Comparison of ENCODE assay signal across 7 cellular contexts in the genomic region with DNA sequence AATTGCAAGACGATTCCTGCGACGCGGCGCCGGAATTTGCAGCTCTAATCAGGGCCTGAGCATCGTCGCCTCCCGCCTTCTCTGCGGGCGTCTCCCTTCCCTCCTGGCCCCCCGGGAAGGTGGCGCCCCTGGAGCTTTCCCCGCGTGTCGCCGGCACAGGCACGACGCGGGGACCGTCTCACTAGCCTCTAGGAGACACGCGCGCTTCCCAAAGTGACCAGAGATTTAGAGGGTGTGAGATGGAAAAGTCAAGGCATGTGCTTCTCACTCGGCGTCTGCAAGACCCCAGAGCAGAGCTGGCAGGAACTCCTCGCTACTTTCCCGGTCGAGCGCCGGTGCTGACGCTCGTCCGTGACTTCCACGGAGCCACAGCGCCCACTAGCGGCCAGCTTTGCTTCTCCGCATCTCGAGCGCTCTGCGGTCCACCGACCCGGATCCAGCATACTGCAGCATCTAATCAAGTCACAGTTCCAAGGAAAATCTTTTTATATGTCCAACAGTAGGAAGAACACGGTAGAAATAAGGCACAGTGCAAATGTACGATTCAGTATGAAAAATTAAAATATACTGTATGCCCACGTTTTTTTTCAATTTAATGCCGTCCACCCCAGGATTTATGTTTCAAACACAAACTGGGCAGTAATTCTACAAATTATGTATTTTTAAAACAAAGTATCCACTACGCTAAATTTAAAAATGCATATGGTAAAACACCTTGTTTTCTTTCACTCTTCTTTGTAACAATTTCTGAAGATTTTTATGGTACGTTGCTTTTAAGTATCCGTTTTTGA. TPM values are rescaled to one million over a fixed set of nuclear protein-coding genes. Genes with fewer than 3 reads are reported as not detected.
A peak's percentile ranks its signal among the peaks of the same experiment; 100 is the strongest.
DNase-seq lines count a peak whose midpoint lies in the region; ATAC-seq and TF ChIP-seq lines count a peak whose summit lies in the region.

No MANE protein-coding gene starts in this region.

- peak overlapping the region; percentile 70 for H3K4me3 ChIP-seq in iPS-18a (ENCODE audit: low read length)
- H3K4me3 ChIP-seq in skeletal muscle satellite cell (ENCODE audit: low read length) = peak overlapping the region; percentile 95

- H3K9ac ChIP-seq in iPS-18a (ENCODE audit: low read length) = no peak overlapping the region
- peak overlapping the region; percentile 65 for H3K9ac ChIP-seq in skeletal muscle satellite cell (ENCODE audit: low read depth, low read length)

- H3K27ac Mint-ChIP-seq in brain = peak overlapping the region; percentile 64 to 94 (median 93)

- H3K36me3 Mint-ChIP-seq in brain = peaks cover 9% of the 10 kb centered on the region

- DNase-seq in NCI-H1694 treated with DMSO at 0.1 percent for 48 hours (lab: John Stamatoyannopoulos, UW) = peak; percentile 82
- DNase-seq in UCSD-AML1 (lab: John Stamatoyannopoulos, UW; ENCODE audit: unreplicated experiment) = peak; percentile 85

- peaks cover 23% of the 10 kb centered on the region for H3K4me1 Mint-ChIP-seq in brain

- no peaks in the 10 kb centered on the region for H3K9me3 ChIP-seq in iPS-18a (ENCODE audit: control insufficient read depth, low read depth, low read length)
- no peaks in the 10 kb centered on the region for H3K9me3 ChIP-seq in skeletal muscle satellite cell (replicated peaks; ENCODE audit: low read length)

- ATAC-seq in GM18498 (IDR thresholded peaks at IDR 0.05; ENCODE audit: unreplicated experiment) (peak; percentile 34), HG02870 (IDR thresholded peaks at IDR 0.05; ENCODE audit: unreplicated experiment) (peak; percentile 36)

- H3K27me3 Mint-ChIP-seq in brain = peaks cover 16% of the 10 kb centered on the region

- no peak overlapping the region for H3K27ac ChIP-seq in iPS-18a (ENCODE audit: low read length)

- H3K4me2 ChIP-seq in skeletal muscle satellite cell (ENCODE audit: low read length) = peak overlapping the region; percentile 94

- no peaks in the 10 kb centered on the region for H3K9me3 Mint-ChIP-seq in brain

- H3K4me1 ChIP-seq in iPS-18a (ENCODE audit: control insufficient read depth, low read depth, low read length) (peaks cover 21% of the 10 kb centered on the region), skeletal muscle satellite cell (ENCODE audit: control insufficient read depth, insufficient read depth, low read length) (peaks cover 3% of the 10 kb centered on the region)

- H3K4me3 Mint-ChIP-seq in brain = peak overlapping the region; percentile 86 to 91 (median 90)

- H3K36me3 ChIP-seq in iPS-18a (ENCODE audit: control insufficient read depth, low read depth, low read length) (peaks cover 12% of the 10 kb centered on the region), skeletal muscle satellite cell (ENCODE audit: insufficient read depth, low read length) (peaks cover 7% of the 10 kb centered on the region)

- peak; percentile 90 to 95 for TF ChIP-seq CTCF in brain (conservative IDR thresholded peaks at IDR 0.05)

- H3K27me3 ChIP-seq in iPS-18a (ENCODE audit: control insufficient read depth, insufficient read depth, low read length) (peaks cover 28% of the 10 kb centered on the region), skeletal muscle satellite cell (ENCODE audit: control insufficient read depth, insufficient read depth, low read length) (no peaks in the 10 kb centered on the region)

RNA-seq across cellular contexts. Expression of a gene that starts 1.0 kb away (rescaled TPM):
- 7.3 TPM for polyA plus RNA-seq in brain (ENCODE audit: insufficient read depth, low read depth, low replicate concordance)
- total RNA-seq in skeletal muscle satellite cell (2012; rRNA removed) = 4.6 and 6.1 TPM in 2 replicates

RNA-seq across cellular contexts. Expression of a gene that starts 31.5 kb away (rescaled TPM):
- polyA plus RNA-seq in brain (ENCODE audit: insufficient read depth, low read depth, low replicate concordance) = 10.1 TPM
- total RNA-seq in skeletal muscle satellite cell (2012; rRNA removed) = 25.3 and 36.0 TPM in 2 replicates
